8 cellular contexts compared by ENCODE assay signal in genomic region chr9:79170643-79171042, GRCh38.
"Had no signal": no experiment of that assay in that cellular context is flagged by ENCODE, and none has a peak within 500 bp of the region (broad histone marks: within the 10 kb centered on the region; RNA-seq: fewer than 3 reads in every experiment).

No MANE protein-coding gene starts in this region.

- H3K4me3 ChIP-seq: GM12878 had no signal

- FAIRE-seq: G401.6, GM12878, GM12891, GM12892, GM18507, GM19239 had no signal

- DNase-seq: GDM1, GF-D8 had no signal

- ATAC-seq: GM12878 had no signal
